ENCODE assay signal across 20 cellular contexts in genomic region chr6:153814136-153814535, GRCh38.
DNase-seq lines count a peak whose midpoint lies in the region; ATAC-seq, FAIRE-seq and TF ChIP-seq lines count a peak whose summit lies in the region.
"Had no signal": no experiment of that assay in that cellular context is flagged by ENCODE, and none has a peak within 500 bp of the region (broad histone marks: within the 10 kb centered on the region; RNA-seq: fewer than 3 reads in every experiment).

No MANE protein-coding gene starts in this region.

- H3K4me2 ChIP-seq in GM12878 (ENCODE audit: control insufficient read depth, insufficient read depth), result no peak overlapping the region
- H3K4me2 ChIP-seq: A549 had no signal

- CTCF ChIA-PET in GM12878 (lab: Yijun Ruan, JAX), result interaction anchor here (1.1 kb wide), 1 partner anchor 70 kb away, joined by 5 read pairs; no protein-coding TSS in a partner anchor
- CTCF ChIA-PET in CD8-positive, alpha-beta memory T cell (lab: Charles Lee), result no interaction called here

- no peak for FAIRE-seq in GM12878 (lab: Jason Lieb, UNC)
- FAIRE-seq: A549 had no signal

- H3K4me3 ChIP-seq in GM12878 (no peak overlapping the region), retinal pigment epithelial cell (ENCODE audit: low read length) (no peak overlapping the region), tibial artery (no peak overlapping the region)
- no peak overlapping the region for H3K4me3 ChIP-seq in CD8-positive, alpha-beta memory T cell (ENCODE audit: low read length)
- H3K4me3 ChIP-seq: A549, mucosa of descending colon, thoracic aorta had no signal

- no peaks in the 10 kb centered on the region for H3K4me1 Mint-ChIP-seq in CD8-positive, alpha-beta memory T cell
- H3K4me1 Mint-ChIP-seq: activated CD4-positive, alpha-beta T cell treated with anti-CD3 and anti-CD28 coated beads for 36 hours had no signal

- H3K27ac ChIP-seq in GM12878 (ENCODE audit: control insufficient read depth, insufficient read depth) (no peak overlapping the region), tibial artery (no peak overlapping the region)
- H3K27ac ChIP-seq in CD8-positive, alpha-beta memory T cell (ENCODE audit: low read depth, low read length), result no peak overlapping the region
- H3K27ac ChIP-seq: A549, thoracic aorta had no signal

- ATAC-seq in GM12878, result peak; percentile 59
- ATAC-seq: A549; activated CD4-positive, alpha-beta T cell treated with anti-CD3 and anti-CD28 coated beads for 36 hours; left colon; mucosa of descending colon had no signal

- SMC1A ChIA-PET in GM12878 (lab: Charles Lee; ENCODE audit: uncharacterized antibody, unreplicated experiment), result interaction anchor here (2.4 kb wide), 1 partner anchor 13 kb away, joined by 5 read pairs; no protein-coding TSS in a partner anchor

- 0% methylated on average over 1 of the region's 1 CpG for WGBS in GM12878 (ENCODE audit: insufficient coverage, insufficient replicate concordance, low lambda C conversion rate, missing lambda C conversion rate)

- POLR2A ChIA-PET in GM12878 (lab: Charles Lee), result no interaction called here
- POLR2A ChIA-PET in CD8-positive, alpha-beta memory T cell (lab: Charles Lee), result no interaction called here

- H3K9me3 ChIP-seq in GM12878 (replicated peaks; ENCODE audit: control insufficient read depth, insufficient read depth, low read length) (no peaks in the 10 kb centered on the region; the same call in 2 of the 3 replicates), tibial artery (peaks cover 0 to 14% (median 7%) of the 10 kb centered on the region in 3 donors)
- no peaks in the 10 kb centered on the region for H3K9me3 ChIP-seq in CD8-positive, alpha-beta memory T cell (ENCODE audit: low read length)
- H3K9me3 ChIP-seq: A549, mucosa of descending colon had no signal

- peak; percentile 7 for DNase-seq in NCI-H82 (lab: John Stamatoyannopoulos, UW)
- no peak for DNase-seq in NCI-H82 treated with DMSO at 0.1 percent for 48 hours (lab: John Stamatoyannopoulos, UW; ENCODE audit: unreplicated experiment)
- no peak for DNase-seq in GM12878 (ENCODE audit: low read depth, low spot score)
- no peak for DNase-seq in retinal pigment epithelial cell (ENCODE audit: low read depth)
- no peak for DNase-seq in tibial artery
- no peak for DNase-seq in CD8-positive, alpha-beta memory T cell
- DNase-seq in kidney glomerular epithelial cell (lab: John Stamatoyannopoulos, UW), result no peak
- DNase-seq: activated CD4-positive, alpha-beta T cell treated with anti-CD3 and anti-CD28 coated beads for 36 hours; activated naive CD4-positive, alpha-beta T cell treated with Interleukin-2 at 50 U/mL for 16 hours; left colon; NCI-H748 treated with DMSO at 0.1 percent for 48 hours; occipital lobe; Right ventricle myocardium superior; stimulated activated CD4-positive, alpha-beta T cell treated with anti-CD3 and anti-CD28 coated beads, Interleukin-4, amount 100 ng/mL, for 1 hour; stimulated activated CD8-positive, alpha-beta memory T cell treated with anti-CD3 and anti-CD28 coated beads, Interleukin-4, amount 100 ng/mL, for 48 hours had no signal

- H3K4me1 ChIP-seq in GM12878 (ENCODE audit: control insufficient read depth, insufficient read depth, low read length) (no peaks in the 10 kb centered on the region), tibial artery (no peaks in the 10 kb centered on the region)
- H3K4me1 ChIP-seq in CD8-positive, alpha-beta memory T cell (ENCODE audit: insufficient read depth, low read length), result no peaks in the 10 kb centered on the region
- H3K4me1 ChIP-seq: A549 had no signal

- H2AFZ ChIP-seq in GM12878 (ENCODE audit: control insufficient read depth, low read depth, low read length), result no peak overlapping the region

- H3K27me3 ChIP-seq in GM12878 (replicated peaks in 1 of 2; ENCODE audit: control insufficient read depth in 2 of 2, insufficient read depth in 2 of 2, low read length in 1 of 2) (no peaks in the 10 kb centered on the region), tibial artery (no peaks in the 10 kb centered on the region)
- no peaks in the 10 kb centered on the region for H3K27me3 ChIP-seq in CD8-positive, alpha-beta memory T cell (ENCODE audit: insufficient read depth, low read length, poor library complexity, severe bottlenecking)

- TF ChIP-seq CTCF in GM12878 (IDR thresholded peaks at IDR 0.05 in 2 of 3, conservative IDR thresholded peaks at IDR 0.05 in 1 of 3; ENCODE audit: control insufficient read depth in 2 of 3, extremely low read depth in 1 of 3, insufficient read depth in 1 of 3, low read depth in 3 of 3, low read length in 3 of 3), result peak in 2 of 3 experiments; percentile 25 to 43; a peak in 3 of 6 replicates
- peak; percentile 21 for TF ChIP-seq CTCF in retinal pigment epithelial cell (conservative IDR thresholded peaks at IDR 0.05; ENCODE audit: low read depth, low read length)
- TF ChIP-seq CTCF in tibial artery (IDR thresholded peaks at IDR 0.05), result no peak

- no peak overlapping the region for H3K27ac Mint-ChIP-seq in CD8-positive, alpha-beta memory T cell
- H3K27ac Mint-ChIP-seq: activated CD4-positive, alpha-beta T cell treated with anti-CD3 and anti-CD28 coated beads for 36 hours; T-helper 2 cell treated with Interferon-gamma antibody and Interleukin-4, amounts not matched to agents 5 μg/mL and 100 μg/mL, for 36 hours had no signal

- no TSS peak for BruUV-seq in GM12878 (replicated peaks; lab: Mats Ljungman, UMichigan)

- no peak overlapping the region for H3K4me3 Mint-ChIP-seq in CD8-positive, alpha-beta memory T cell
- H3K4me3 Mint-ChIP-seq: activated CD4-positive, alpha-beta T cell treated with anti-CD3 and anti-CD28 coated beads for 36 hours; T-helper 2 cell treated with Interferon-gamma antibody and Interleukin-4, amounts not matched to agents 5 μg/mL and 100 μg/mL, for 36 hours had no signal

- intact Hi-C loops in GM12878 (cut with micrococcal nuclease; ENCODE audit: unreplicated experiment), result no loop called here
- intact Hi-C loops in tibial artery (cut with DNase I; ENCODE audit: low total_unique reads), result no loop called here

- H3K36me3 ChIP-seq in GM12878 (ENCODE audit: control insufficient read depth in 2 of 2, insufficient read depth in 2 of 2, low read length in 1 of 2) (no peaks in the 10 kb centered on the region), tibial artery (no peaks in the 10 kb centered on the region)
- no peaks in the 10 kb centered on the region for H3K36me3 ChIP-seq in CD8-positive, alpha-beta memory T cell (ENCODE audit: insufficient read depth, low read length)
- H3K36me3 ChIP-seq: thoracic aorta had no signal

- H3K79me2 ChIP-seq in GM12878 (ENCODE audit: control insufficient read depth, insufficient read depth, low read length), result no peaks in the 10 kb centered on the region

- H3K36me3 Mint-ChIP-seq in CD8-positive, alpha-beta memory T cell, result no peaks in the 10 kb centered on the region

- no peaks in the 10 kb centered on the region for H4K20me1 ChIP-seq in GM12878 (ENCODE audit: control insufficient read depth, insufficient read depth)

- peaks cover 6 to 32% (median 17%) of the 10 kb centered on the region in 5 donors for H3K9me3 Mint-ChIP-seq in CD8-positive, alpha-beta memory T cell

- TF ChIP-seq RAD21 in Ishikawa (IDR thresholded peaks at IDR 0.05; ENCODE audit: low read depth) (0 out of 2 replicates have a peak, but pooled peaks have one; percentile 20), GM12878 (IDR thresholded peaks at IDR 0.05; ENCODE audit: insufficient read depth, low read depth, low read length) (no peak)

- in situ Hi-C loops in GM12878 (cut with MboI), result no loop called here

- TF ChIP-seq EP300 in Ishikawa (IDR thresholded peaks at IDR 0.05; ENCODE audit: borderline replicate concordance), result no peak
- no peak for TF ChIP-seq EP300 in GM12878 (IDR thresholded peaks at IDR 0.05; ENCODE audit: borderline replicate concordance in 1 of 2, control insufficient read depth in 1 of 2, low read depth in 2 of 2, low read length in 2 of 2)

- no peak overlapping the region for H3K9ac ChIP-seq in GM12878 (ENCODE audit: control insufficient read depth, insufficient read depth, low read length)

- RAD21 ChIA-PET in GM12878 (lab: Charles Lee; ENCODE audit: unreplicated experiment), result no interaction called here

- H3K27me3 Mint-ChIP-seq in CD8-positive, alpha-beta memory T cell, result no peaks in the 10 kb centered on the region
- H3K27me3 Mint-ChIP-seq: activated CD4-positive, alpha-beta T cell treated with anti-CD3 and anti-CD28 coated beads for 36 hours had no signal

- no peak for TF ChIP-seq POLR2A in GM12878 (IDR thresholded peaks at IDR 0.05; ENCODE audit: low read depth, low read length)

TF ChIP-seq in Ishikawa, 13 proteins besides CTCF, POLR2A, EP300 and RAD21:
- TF ChIP-seq NFIC (IDR thresholded peaks at IDR 0.05) (no peak), EGR1 (IDR thresholded peaks at IDR 0.05) (no peak), YY1 (IDR thresholded peaks at IDR 0.05; ENCODE audit: low read depth) (no peak), TAF1 (IDR thresholded peaks at IDR 0.05; ENCODE audit: low read depth) (no peak), USF1 (IDR thresholded peaks at IDR 0.05) (no peak), ZBTB7A (IDR thresholded peaks at IDR 0.05; ENCODE audit: low read depth) (no peak)

TF ChIP-seq in GM12878, 131 proteins besides CTCF, POLR2A, EP300 and RAD21 (continues in another document):
- TF ChIP-seq SIN3A (IDR thresholded peaks at IDR 0.05; ENCODE audit: low read depth, low read length), result no peak
- no peak for TF ChIP-seq IRF5 (IDR thresholded peaks at IDR 0.05; ENCODE audit: borderline replicate concordance)

Comparison
In these comparisons a context has a peak if more than half of its experiments do, and no peak if none do; other contexts are left out.
1. CTCF ChIP-seq: peak in GM12878 (2 of 3) and retinal pigment epithelial cell (single experiment); none in tibial artery (0 of 2).